ENCODE assay signal across 11 cellular contexts in the genomic region with DNA sequence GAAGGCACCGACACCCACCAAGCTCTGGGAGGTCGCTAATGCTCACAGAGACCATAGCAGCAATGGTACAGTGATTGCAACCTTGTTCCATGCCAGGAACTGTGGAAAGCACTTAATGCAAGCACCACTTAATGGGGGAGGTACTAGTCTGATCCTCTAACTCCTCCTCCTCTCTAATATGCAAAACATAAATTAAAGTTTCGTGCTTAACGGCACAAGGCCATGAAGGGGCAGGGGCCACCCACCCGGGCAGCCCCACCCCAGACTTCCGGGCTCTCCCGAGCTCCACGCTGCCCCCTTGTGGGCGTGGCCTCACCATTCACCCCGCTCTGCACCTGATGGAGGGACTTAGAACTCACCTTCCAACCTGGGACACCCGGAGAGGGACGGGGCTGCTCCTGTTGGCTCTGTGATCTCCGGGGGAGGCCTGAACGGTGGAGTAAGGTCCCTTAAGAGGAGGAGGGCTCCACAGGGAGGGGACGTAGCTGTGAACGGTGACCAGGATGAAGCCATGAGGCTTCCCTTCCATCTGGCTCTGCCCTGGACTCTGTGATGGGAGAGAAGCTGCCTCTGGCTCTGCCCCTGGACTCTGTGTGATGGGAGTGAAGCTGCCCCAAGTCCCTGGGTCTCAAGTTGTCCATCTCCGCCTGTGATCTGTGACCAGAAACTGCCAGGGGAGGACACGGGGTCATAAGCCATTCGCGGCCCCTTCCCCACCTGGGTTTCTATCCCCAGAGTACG. TPM values are rescaled to one million over a fixed set of nuclear protein-coding genes. Genes with fewer than 3 reads are reported as not detected.
DNase-seq lines count a peak whose midpoint lies in the region; ATAC-seq, FAIRE-seq and TF ChIP-seq lines count a peak whose summit lies in the region.
"Not testable (repeated sequence)": the region's sequence is repeated elsewhere in the genome, so short reads cannot be mapped to it uniquely, and the experiment has no call there.
"Had no signal": no experiment of that assay in that cellular context is flagged by ENCODE, and none has a peak within 500 bp of the region (broad histone marks: within the 10 kb centered on the region; RNA-seq: fewer than 3 reads in every experiment).

No MANE protein-coding gene starts in this region.

- H3K4me1 ChIP-seq in PC-3 (ENCODE audit: insufficient read depth, low read length); endodermal cell (ENCODE audit: control insufficient read depth, insufficient read depth, low read length): not testable (repeated sequence)

- TF ChIP-seq CTCF in PC-3 (conservative IDR thresholded peaks at IDR 0.05; ENCODE audit: low read depth, low read length); activated CD8-positive, alpha-beta T cell treated with anti-CD3 and anti-CD28 coated beads for 36 hours (IDR thresholded peaks at IDR 0.05): not testable (repeated sequence)
- peak; percentile 15 for TF ChIP-seq CTCF in endodermal cell (conservative IDR thresholded peaks at IDR 0.05)

- ATAC-seq in PC-3 (peak; percentile 64), memory B cell (ENCODE audit: low read depth) (peak; percentile 95)
- peak; percentile 90 for ATAC-seq in activated CD8-positive, alpha-beta T cell treated with anti-CD3 and anti-CD28 coated beads for 36 hours
- ATAC-seq in activated naive CD8-positive, alpha-beta T cell treated with anti-CD3 and anti-CD28 coated beads, Interleukin-2, amount 10 ng/mL, durations not matched to agents 7 days and 5 days (ENCODE audit: low read depth): peak; percentile 75
- peak; percentile 67 for ATAC-seq in stimulated activated memory B cell treated with anti-CD40 and anti-IgM and Interleukin-4, amounts not matched to agents 10 μg/mL and 1 μg/mL and 100 μg/mL, for 72 hours

- not testable (repeated sequence) for DNase-seq in GM12891 (ENCODE audit: insufficient read length, low spot score); PC-3; activated CD8-positive, alpha-beta T cell treated with anti-CD3 and anti-CD28 coated beads for 36 hours; activated naive CD8-positive, alpha-beta T cell treated with anti-CD3 and anti-CD28 coated beads, Interleukin-2, amount 10 ng/mL, durations not matched to agents 7 days and 5 days; endodermal cell; memory B cell (ENCODE audit: low spot score in 2 of 2)

- peaks cover 52% of the 10 kb centered on the region for H3K27me3 ChIP-seq in PC-3 (ENCODE audit: low read length)
- not testable (repeated sequence) for H3K27me3 ChIP-seq in endodermal cell (ENCODE audit: control insufficient read depth, insufficient read depth, low read length, poor library complexity, severe bottlenecking)

- H3K36me3 ChIP-seq in PC-3 (ENCODE audit: low read depth, low read length); endodermal cell (ENCODE audit: control insufficient read depth, insufficient read depth, low read length): not testable (repeated sequence)

- H3K9me3 ChIP-seq in PC-3 (ENCODE audit: low read length); endodermal cell (ENCODE audit: control insufficient read depth, low read length): not testable (repeated sequence)

- not testable (repeated sequence) for H3K79me2 ChIP-seq in PC-3 (ENCODE audit: low read length)

- peak; percentile 93 for FAIRE-seq in GM12891 (lab: Jason Lieb, UNC)

- intact Hi-C loops in PC-3 (cut with micrococcal nuclease); activated CD8-positive, alpha-beta T cell treated with anti-CD3 and anti-CD28 coated beads for 36 hours (cut with micrococcal nuclease): not testable (repeated sequence)

- H3K27ac ChIP-seq in PC-3 (ENCODE audit: low read length); endodermal cell (ENCODE audit: low read depth, low read length): not testable (repeated sequence)

- H3K4me3 ChIP-seq in PC-3 (ENCODE audit: low read length); endodermal cell (ENCODE audit: low read length): not testable (repeated sequence)

- CTCF ChIA-PET in PC-3 (lab: Charles Lee); activated CD8-positive, alpha-beta T cell treated with anti-CD3 and anti-CD28 coated beads for 36 hours (lab: Charles Lee): not testable (repeated sequence)

- H3K27me3 Mint-ChIP-seq in activated CD8-positive, alpha-beta T cell treated with anti-CD3 and anti-CD28 coated beads for 36 hours: peaks cover 18% of the 10 kb centered on the region
- H3K27me3 Mint-ChIP-seq in activated naive CD8-positive, alpha-beta T cell treated with anti-CD3 and anti-CD28 coated beads, Interleukin-2, amount 10 ng/mL, durations not matched to agents 7 days and 5 days; endodermal cell (ENCODE audit: insufficient read depth): not testable (repeated sequence)
- peaks cover 30% of the 10 kb centered on the region for H3K27me3 Mint-ChIP-seq in memory B cell
- peaks cover 78% of the 10 kb centered on the region for H3K27me3 Mint-ChIP-seq in stimulated activated memory B cell treated with anti-CD40 and anti-IgM and Interleukin-4, amounts not matched to agents 10 μg/mL and 1 μg/mL and 100 μg/mL, for 72 hours

- not testable (repeated sequence) for H3K4me3 Mint-ChIP-seq in activated CD8-positive, alpha-beta T cell treated with anti-CD3 and anti-CD28 coated beads for 36 hours; activated naive CD8-positive, alpha-beta T cell treated with anti-CD3 and anti-CD28 coated beads, Interleukin-2, amount 10 ng/mL, durations not matched to agents 7 days and 5 days; endodermal cell; memory B cell; stimulated activated memory B cell treated with anti-CD40 and anti-IgM and Interleukin-4, amounts not matched to agents 10 μg/mL and 1 μg/mL and 100 μg/mL, for 72 hours

- H3K36me3 Mint-ChIP-seq in activated CD8-positive, alpha-beta T cell treated with anti-CD3 and anti-CD28 coated beads for 36 hours (ENCODE audit: low read depth); activated naive CD8-positive, alpha-beta T cell treated with anti-CD3 and anti-CD28 coated beads, Interleukin-2, amount 10 ng/mL, durations not matched to agents 7 days and 5 days; endodermal cell (ENCODE audit: low read depth); memory B cell; stimulated activated memory B cell treated with anti-CD40 and anti-IgM and Interleukin-4, amounts not matched to agents 10 μg/mL and 1 μg/mL and 100 μg/mL, for 72 hours: not testable (repeated sequence)

- not testable (repeated sequence) for H3K9ac ChIP-seq in PC-3 (ENCODE audit: low read length); endodermal cell (ENCODE audit: extremely low read depth, low read length, poor library complexity, severe bottlenecking)

- TF ChIP-seq POLR2A in GM12891 (IDR thresholded peaks at IDR 0.05; ENCODE audit: low read depth, low read length): not testable (repeated sequence)

- not testable (repeated sequence) for H2AFZ ChIP-seq in PC-3 (ENCODE audit: low read length)

- POLR2A ChIA-PET in PC-3 (lab: Charles Lee; ENCODE audit: unreplicated experiment); activated CD8-positive, alpha-beta T cell treated with anti-CD3 and anti-CD28 coated beads for 36 hours (lab: Charles Lee); activated naive CD8-positive, alpha-beta T cell treated with anti-CD3 and anti-CD28 coated beads, Interleukin-2, amount 10 ng/mL, durations not matched to agents 7 days and 5 days (lab: Charles Lee): not testable (repeated sequence)

- H3F3A ChIP-seq in PC-3 (ENCODE audit: low read length, unreplicated experiment): not testable (repeated sequence)

- H3K4me1 Mint-ChIP-seq in activated CD8-positive, alpha-beta T cell treated with anti-CD3 and anti-CD28 coated beads for 36 hours (ENCODE audit: low read depth): peaks cover 16% of the 10 kb centered on the region
- not testable (repeated sequence) for H3K4me1 Mint-ChIP-seq in activated naive CD8-positive, alpha-beta T cell treated with anti-CD3 and anti-CD28 coated beads, Interleukin-2, amount 10 ng/mL, durations not matched to agents 7 days and 5 days; endodermal cell
- peaks cover 14% of the 10 kb centered on the region for H3K4me1 Mint-ChIP-seq in memory B cell
- H3K4me1 Mint-ChIP-seq in stimulated activated memory B cell treated with anti-CD40 and anti-IgM and Interleukin-4, amounts not matched to agents 10 μg/mL and 1 μg/mL and 100 μg/mL, for 72 hours: peaks cover 27% of the 10 kb centered on the region

- not testable (repeated sequence) for H3K27ac Mint-ChIP-seq in activated CD8-positive, alpha-beta T cell treated with anti-CD3 and anti-CD28 coated beads for 36 hours; activated naive CD8-positive, alpha-beta T cell treated with anti-CD3 and anti-CD28 coated beads, Interleukin-2, amount 10 ng/mL, durations not matched to agents 7 days and 5 days; endodermal cell; memory B cell; stimulated activated memory B cell treated with anti-CD40 and anti-IgM and Interleukin-4, amounts not matched to agents 10 μg/mL and 1 μg/mL and 100 μg/mL, for 72 hours

- not testable (repeated sequence) for H4K20me1 ChIP-seq in PC-3 (ENCODE audit: low read length)

- not testable (repeated sequence) for H3K4me2 ChIP-seq in PC-3 (ENCODE audit: low read length)

- not testable (repeated sequence) for H3K9me3 Mint-ChIP-seq in activated CD8-positive, alpha-beta T cell treated with anti-CD3 and anti-CD28 coated beads for 36 hours; activated naive CD8-positive, alpha-beta T cell treated with anti-CD3 and anti-CD28 coated beads, Interleukin-2, amount 10 ng/mL, durations not matched to agents 7 days and 5 days; memory B cell; stimulated activated memory B cell treated with anti-CD40 and anti-IgM and Interleukin-4, amounts not matched to agents 10 μg/mL and 1 μg/mL and 100 μg/mL, for 72 hours
- peaks cover 73% of the 10 kb centered on the region for H3K9me3 Mint-ChIP-seq in endodermal cell

- WGBS in endodermal cell (ENCODE audit: insufficient coverage in 1 of 2, insufficient read length in 1 of 2), 2 experiments: 76% methylated on average over 4 of the region's 21 CpGs; no CpG with 5 or more reads in 1 of the 2 experiments

- not testable (repeated sequence) for H3K9me2 ChIP-seq in PC-3 (replicated peaks; ENCODE audit: low read length)

- not testable (repeated sequence) for BruUV-seq in PC-3 (replicated peaks; lab: Mats Ljungman, UMichigan)

RNA-seq across cellular contexts. Expression of a gene that starts 6.7 kb away (rescaled TPM):
- 1.2 TPM for polyA plus RNA-seq in GM12891 (2012; ENCODE audit: low read depth, missing spikeins)
- total RNA-seq in PC-3 (2014; rRNA removed) (not detected in 2 replicates), endodermal cell (not detected)
- 1 to 10 TPM; 1.5 to 2.1 TPM for total RNA-seq in activated CD8-positive, alpha-beta T cell treated with anti-CD3 and anti-CD28 coated beads for 36 hours
- total RNA-seq in activated naive CD8-positive, alpha-beta T cell treated with anti-CD3 and anti-CD28 coated beads, Interleukin-2, amount 10 ng/mL, durations not matched to agents 7 days and 5 days: under 1 TPM in 1 of 2 experiments, not detected in 1; 0.62 TPM
- not detected for polyA plus RNA-seq in endodermal cell (2013, experiment 1 of 2)
- not detected for polyA plus RNA-seq in endodermal cell (2013, experiment 2 of 2)
- total RNA-seq: H4, HFFc6, OCI-LY7 had no signal
- polyA plus RNA-seq: BJ had no signal

RNA-seq across cellular contexts. Expression of a gene that starts 36.3 kb away (rescaled TPM):
- polyA plus RNA-seq in GM12891 (2012; ENCODE audit: low read depth, missing spikeins): 1.3 TPM
- total RNA-seq in PC-3 (2014; rRNA removed) (0.73 and 1.4 TPM in 2 replicates), endodermal cell (under 1 TPM in 1 of 2 donors, not detected in 1; 0.49 TPM)
- under 1 TPM; 0.45 to 0.83 TPM for total RNA-seq in activated CD8-positive, alpha-beta T cell treated with anti-CD3 and anti-CD28 coated beads for 36 hours
- total RNA-seq in activated naive CD8-positive, alpha-beta T cell treated with anti-CD3 and anti-CD28 coated beads, Interleukin-2, amount 10 ng/mL, durations not matched to agents 7 days and 5 days: not detected
- 7.0 TPM for polyA plus RNA-seq in endodermal cell (2013, experiment 1 of 2)
- 8.3 TPM for polyA plus RNA-seq in endodermal cell (2013, experiment 2 of 2)
- total RNA-seq: OCI-LY7 had no signal

RNA-seq across cellular contexts. Expression of a gene that starts 45.8 kb away (rescaled TPM):
- polyA plus RNA-seq in GM12891 (2012; ENCODE audit: low read depth, missing spikeins): 2.0 TPM
- total RNA-seq in PC-3 (2014; rRNA removed): 7.1 and 12.6 TPM in 2 replicates
- total RNA-seq in activated CD8-positive, alpha-beta T cell treated with anti-CD3 and anti-CD28 coated beads for 36 hours: 1 to 10 TPM; 4.3 to 5.5 TPM
- 1 to 10 TPM; 6.2 to 7.0 TPM for total RNA-seq in activated naive CD8-positive, alpha-beta T cell treated with anti-CD3 and anti-CD28 coated beads, Interleukin-2, amount 10 ng/mL, durations not matched to agents 7 days and 5 days
- 1 to 10 TPM; 2.5 to 3.5 TPM for total RNA-seq in endodermal cell
- polyA plus RNA-seq in endodermal cell (2013, experiment 1 of 2): 1.1 TPM
- 1.1 TPM for polyA plus RNA-seq in endodermal cell (2013, experiment 2 of 2)
